In genomic region chr6:108222064-108222463, GRCh38 we compare ENCODE assay signal across 26 cellular contexts. TPM values are rescaled to one million over a fixed set of nuclear protein-coding genes. Genes with fewer than 3 reads are reported as not detected.
DNase-seq lines count a peak whose midpoint lies in the region; ATAC-seq, FAIRE-seq and TF ChIP-seq lines count a peak whose summit lies in the region.
"Had no signal": no experiment of that assay in that cellular context is flagged by ENCODE, and none has a peak within 500 bp of the region (broad histone marks: within the 10 kb centered on the region; RNA-seq: fewer than 3 reads in every experiment).

No MANE protein-coding gene starts in this region.

- H4K20me1 ChIP-seq in endothelial cell of umbilical vein (replicated peaks; ENCODE audit: control insufficient read depth, extremely low read depth, insufficient read depth, low read length), result peaks cover 2% of the 10 kb centered on the region

- no peak for TF ChIP-seq POLR2A in endothelial cell of umbilical vein (IDR thresholded peaks at IDR 0.05; ENCODE audit: low read depth, low read length)

- H3K27me3 ChIP-seq in endothelial cell of umbilical vein (ENCODE audit: control insufficient read depth in 2 of 2, insufficient read depth in 2 of 2, low read length in 2 of 2), result no peaks in the 10 kb centered on the region
- H3K27me3 ChIP-seq: colonic mucosa, esophagus squamous epithelium, right lobe of liver had no signal

- H3K9ac ChIP-seq in endothelial cell of umbilical vein (replicated peaks; ENCODE audit: extremely low read depth, insufficient read depth, low read length), result no peak overlapping the region

- peaks cover 15% of the 10 kb centered on the region for H3K4me1 Mint-ChIP-seq in stimulated activated naive CD8-positive, alpha-beta T cell treated with anti-CD3 and anti-CD28 coated beads, Interleukin-15, Interleukin-2, amounts not matched to agents 100 ng/mL and 50 ng/mL, for 24 hours (ENCODE audit: low read depth)
- peaks cover 18% of the 10 kb centered on the region for H3K4me1 Mint-ChIP-seq in activated CD4-positive, alpha-beta memory T cell treated with anti-CD3 and anti-CD28 coated beads, Interleukin-2, amount 10 ng/mL, durations not matched to agents 7 days and 5 days
- H3K4me1 Mint-ChIP-seq: nephron progenitor cell had no signal

- in situ Hi-C loops in G401 (cut with HindIII; ENCODE audit: low sequenced_read_pairs), result no loop called here

- H3K4me1 ChIP-seq in endothelial cell of umbilical vein (ENCODE audit: control insufficient read depth, extremely low read depth, insufficient read depth, low read length), result peaks cover 10% of the 10 kb centered on the region
- H3K4me1 ChIP-seq: colonic mucosa, right lobe of liver had no signal

- no peak for DNase-seq in stimulated activated naive CD8-positive, alpha-beta T cell treated with anti-CD3 and anti-CD28 coated beads, Interleukin-15, Interleukin-2, amounts not matched to agents 100 U/mL and 50 U/mL, for 24 hours
- no peak for DNase-seq in activated CD4-positive, alpha-beta memory T cell treated with anti-CD3 and anti-CD28 coated beads, Interleukin-2, amount 10 ng/mL, durations not matched to agents 7 days and 5 days
- no peak for DNase-seq in endothelial cell of umbilical vein (ENCODE audit: low read depth, low spot score)
- no peak for DNase-seq in stimulated activated CD8-positive, alpha-beta memory T cell treated with anti-CD3 and anti-CD28 coated beads, Interleukin-4, amount 100 ng/mL, for 48 hours
- DNase-seq in G401 (ENCODE audit: low spot score), result no peak
- no peak for DNase-seq in DMS153 treated with DMSO at 0.1 percent for 48 hours (lab: John Stamatoyannopoulos, UW; ENCODE audit: unreplicated experiment)
- DNase-seq: activated CD8-positive, alpha-beta memory T cell treated with anti-CD3 and anti-CD28 coated beads for 24 hours; CD4-positive, alpha-beta T cell; colonic mucosa; endodermal cell; esophagus squamous epithelium; H7; left ventricle myocardium superior; NCI-H1048; NCI-H187; NCI-H69; nephron progenitor cell; posterior cingulate gyrus; right lobe of liver; RPMI8226; stimulated activated CD4-positive, alpha-beta T cell treated with anti-CD3 and anti-CD28 coated beads, Interleukin-12 subunit alpha, Interleukin-12 subunit beta, amount 100 ng/mL, for 4 hours; T-helper 17 cell had no signal

- H3K79me2 ChIP-seq in endothelial cell of umbilical vein (ENCODE audit: control insufficient read depth, insufficient read depth, low read length), result peaks cover 7% of the 10 kb centered on the region

- dilution Hi-C loops in endothelial cell of umbilical vein (cut with MboI; ENCODE audit: extremely low pct_ligation_motif_present, low sequenced_read_pairs), result no loop called here

- no peak overlapping the region for H3K4me2 ChIP-seq in endothelial cell of umbilical vein (ENCODE audit: insufficient read depth, low read length)

- CTCF ChIA-PET in activated CD4-positive, alpha-beta memory T cell treated with anti-CD3 and anti-CD28 coated beads, Interleukin-2, amount 10 ng/mL, durations not matched to agents 7 days and 5 days (lab: Charles Lee), result no interaction called here
- CTCF ChIA-PET in endothelial cell of umbilical vein (lab: Charles Lee), result no interaction called here

- peaks cover 2 to 3% of the 10 kb centered on the region in 2 experiments for H3K36me3 ChIP-seq in endothelial cell of umbilical vein (ENCODE audit: control insufficient read depth in 2 of 2, extremely low read depth in 1 of 2, insufficient read depth in 2 of 2, low read length in 2 of 2)
- H3K36me3 ChIP-seq: colonic mucosa had no signal

- BruUV-seq in endothelial cell of umbilical vein (replicated peaks; lab: Mats Ljungman, UMichigan), result TSS peak; percentile 15

- TF ChIP-seq CTCF in endothelial cell of umbilical vein (IDR thresholded peaks at IDR 0.05; ENCODE audit: extremely low read depth in 1 of 2, insufficient read depth in 1 of 2, low read depth in 1 of 2, low read length in 2 of 2), result no peak

- no peak overlapping the region for H2AFZ ChIP-seq in endothelial cell of umbilical vein (ENCODE audit: low read depth, low read length)

- peak overlapping the region; percentile 69 for H3K27ac Mint-ChIP-seq in stimulated activated naive CD8-positive, alpha-beta T cell treated with anti-CD3 and anti-CD28 coated beads, Interleukin-15, Interleukin-2, amounts not matched to agents 100 ng/mL and 50 ng/mL, for 24 hours
- peak overlapping the region; percentile 27 for H3K27ac Mint-ChIP-seq in activated CD4-positive, alpha-beta memory T cell treated with anti-CD3 and anti-CD28 coated beads, Interleukin-2, amount 10 ng/mL, durations not matched to agents 7 days and 5 days
- H3K27ac Mint-ChIP-seq: CD4-positive, alpha-beta T cell; endodermal cell; T-helper 17 cell had no signal

- POLR2A ChIA-PET in activated CD4-positive, alpha-beta memory T cell treated with anti-CD3 and anti-CD28 coated beads, Interleukin-2, amount 10 ng/mL, durations not matched to agents 7 days and 5 days (lab: Charles Lee), result interaction anchor here (0.6 kb wide), 1 partner anchor 872 kb away, joined by 3 read pairs; no protein-coding TSS in a partner anchor
- POLR2A ChIA-PET in endothelial cell of umbilical vein (lab: Charles Lee), result no interaction called here

- no peak overlapping the region for H3K4me3 Mint-ChIP-seq in stimulated activated naive CD8-positive, alpha-beta T cell treated with anti-CD3 and anti-CD28 coated beads, Interleukin-15, Interleukin-2, amounts not matched to agents 100 ng/mL and 50 ng/mL, for 24 hours
- no peak overlapping the region for H3K4me3 Mint-ChIP-seq in activated CD4-positive, alpha-beta memory T cell treated with anti-CD3 and anti-CD28 coated beads, Interleukin-2, amount 10 ng/mL, durations not matched to agents 7 days and 5 days
- H3K4me3 Mint-ChIP-seq: CD4-positive, alpha-beta T cell; endodermal cell; nephron progenitor cell; T-helper 17 cell had no signal

- no peaks in the 10 kb centered on the region for H3K9me3 ChIP-seq in endothelial cell of umbilical vein (replicated peaks; ENCODE audit: control insufficient read depth, insufficient read depth, low read length)
- H3K9me3 ChIP-seq: colonic mucosa, esophagus squamous epithelium, right lobe of liver had no signal

- no peak overlapping the region for H3K4me3 ChIP-seq in endothelial cell of umbilical vein (replicated peaks in 1 of 3; ENCODE audit: insufficient read depth in 1 of 3, low read depth in 1 of 3, low read length in 3 of 3)
- H3K4me3 ChIP-seq: colonic mucosa, esophagus squamous epithelium, right lobe of liver had no signal

- no peak for ATAC-seq in stimulated activated naive CD8-positive, alpha-beta T cell treated with anti-CD3 and anti-CD28 coated beads, Interleukin-15, Interleukin-2, amounts not matched to agents 100 U/mL and 50 U/mL, for 24 hours
- ATAC-seq: HepG2, left ventricle myocardium superior, T-helper 17 cell had no signal

- H3K36me3 Mint-ChIP-seq in stimulated activated naive CD8-positive, alpha-beta T cell treated with anti-CD3 and anti-CD28 coated beads, Interleukin-15, Interleukin-2, amounts not matched to agents 100 ng/mL and 50 ng/mL, for 24 hours (ENCODE audit: low read depth), result peaks cover 41% of the 10 kb centered on the region
- H3K36me3 Mint-ChIP-seq in activated CD4-positive, alpha-beta memory T cell treated with anti-CD3 and anti-CD28 coated beads, Interleukin-2, amount 10 ng/mL, durations not matched to agents 7 days and 5 days (ENCODE audit: low read depth), result peaks cover 30% of the 10 kb centered on the region

- no peak overlapping the region for H3K27ac ChIP-seq in endothelial cell of umbilical vein (ENCODE audit: insufficient read depth, low read depth, low read length)
- H3K27ac ChIP-seq: colonic mucosa, esophagus squamous epithelium, HL-60, right lobe of liver had no signal

- intact Hi-C loops in endothelial cell of umbilical vein (cut with micrococcal nuclease), result no loop called here

- H3K9me3 Mint-ChIP-seq in stimulated activated naive CD8-positive, alpha-beta T cell treated with anti-CD3 and anti-CD28 coated beads, Interleukin-15, Interleukin-2, amounts not matched to agents 100 ng/mL and 50 ng/mL, for 24 hours, result no peaks in the 10 kb centered on the region
- no peaks in the 10 kb centered on the region for H3K9me3 Mint-ChIP-seq in activated CD4-positive, alpha-beta memory T cell treated with anti-CD3 and anti-CD28 coated beads, Interleukin-2, amount 10 ng/mL, durations not matched to agents 7 days and 5 days
- H3K9me3 Mint-ChIP-seq: CD4-positive, alpha-beta T cell; endodermal cell had no signal

- H3K27me3 Mint-ChIP-seq in stimulated activated naive CD8-positive, alpha-beta T cell treated with anti-CD3 and anti-CD28 coated beads, Interleukin-15, Interleukin-2, amounts not matched to agents 100 ng/mL and 50 ng/mL, for 24 hours, result no peaks in the 10 kb centered on the region
- H3K27me3 Mint-ChIP-seq in activated CD4-positive, alpha-beta memory T cell treated with anti-CD3 and anti-CD28 coated beads, Interleukin-2, amount 10 ng/mL, durations not matched to agents 7 days and 5 days, result no peaks in the 10 kb centered on the region
- H3K27me3 Mint-ChIP-seq: CD4-positive, alpha-beta T cell; T-helper 17 cell had no signal

- FAIRE-seq in endothelial cell of umbilical vein (lab: Jason Lieb, UNC), result no peak
- FAIRE-seq: HepG2, islet of Langerhans had no signal

- no peaks in the 10 kb centered on the region for H3K9me1 ChIP-seq in endothelial cell of umbilical vein (replicated peaks; ENCODE audit: control insufficient read depth, extremely low read depth, insufficient read depth, low read length)

RNA-seq across cellular contexts. Expression of gene SNX3, which starts 38.8 kb away (rescaled TPM):
- total RNA-seq in activated CD4-positive, alpha-beta memory T cell treated with anti-CD3 and anti-CD28 coated beads, Interleukin-2, amount 10 ng/mL, durations not matched to agents 7 days and 5 days, result 10 to 100 TPM; 85.0 to 86.3 TPM
- total RNA-seq in endothelial cell of umbilical vein, result 141 and 155 TPM in 2 replicates
- 241 and 281 TPM in 2 replicates for polyA plus RNA-seq in endothelial cell of umbilical vein
- 199 and 210 TPM in 2 replicates for polyA plus RNA-seq in endothelial cell of umbilical vein (2011; cell fraction: cytosol; rRNA removed)
- 58.6 and 71.2 TPM in 2 replicates for polyA plus RNA-seq in endothelial cell of umbilical vein (2011; cell fraction: nucleus; rRNA removed)
- polyA plus RNA-seq in endothelial cell of umbilical vein (2012), result 175 and 209 TPM in 2 replicates
- polyA minus RNA-seq in endothelial cell of umbilical vein, result 125 and 156 TPM in 2 replicates
- polyA minus RNA-seq in endothelial cell of umbilical vein (2011; cell fraction: cytosol; rRNA and poly(A)+ RNA removed), result 53.1 TPM
- 17.7 and 25.4 TPM in 2 replicates for polyA minus RNA-seq in endothelial cell of umbilical vein (2011; cell fraction: nucleus; rRNA and poly(A)+ RNA removed)
- total RNA-seq in G401 (2014; rRNA removed; shearing (Covaris generic)), result 204 and 244 TPM in 2 replicates

RNA-seq across cellular contexts. Expression of gene NR2E1, which starts 56.2 kb away (rescaled TPM):
- total RNA-seq in activated CD4-positive, alpha-beta memory T cell treated with anti-CD3 and anti-CD28 coated beads, Interleukin-2, amount 10 ng/mL, durations not matched to agents 7 days and 5 days, result not detected
- total RNA-seq in endothelial cell of umbilical vein, result not detected in 2 replicates
- not detected in 2 replicates for polyA plus RNA-seq in endothelial cell of umbilical vein
- polyA plus RNA-seq in endothelial cell of umbilical vein (2011; cell fraction: cytosol; rRNA removed), result not detected in 2 replicates
- not detected in 2 replicates for polyA plus RNA-seq in endothelial cell of umbilical vein (2011; cell fraction: nucleus; rRNA removed)
- not detected in 2 replicates for polyA plus RNA-seq in endothelial cell of umbilical vein (2012)
- not detected in 2 replicates for polyA minus RNA-seq in endothelial cell of umbilical vein
- polyA minus RNA-seq in endothelial cell of umbilical vein (2011; cell fraction: cytosol; rRNA and poly(A)+ RNA removed), result not detected
- not detected in 2 replicates for polyA minus RNA-seq in endothelial cell of umbilical vein (2011; cell fraction: nucleus; rRNA and poly(A)+ RNA removed)
- total RNA-seq in G401 (2014; rRNA removed; shearing (Covaris generic)), result 0.31 TPM in 1 of 2 replicates, not detected in the other
- total RNA-seq: CD4-positive, alpha-beta T cell; colonic mucosa; endodermal cell; esophagus squamous epithelium; H7; HepG2; left ventricle myocardium superior; right lobe of liver; T-helper 17 cell had no signal
- polyA plus RNA-seq: HepG2 had no signal
